ENCODE assay signal across 8 cellular contexts in the genomic region with DNA sequence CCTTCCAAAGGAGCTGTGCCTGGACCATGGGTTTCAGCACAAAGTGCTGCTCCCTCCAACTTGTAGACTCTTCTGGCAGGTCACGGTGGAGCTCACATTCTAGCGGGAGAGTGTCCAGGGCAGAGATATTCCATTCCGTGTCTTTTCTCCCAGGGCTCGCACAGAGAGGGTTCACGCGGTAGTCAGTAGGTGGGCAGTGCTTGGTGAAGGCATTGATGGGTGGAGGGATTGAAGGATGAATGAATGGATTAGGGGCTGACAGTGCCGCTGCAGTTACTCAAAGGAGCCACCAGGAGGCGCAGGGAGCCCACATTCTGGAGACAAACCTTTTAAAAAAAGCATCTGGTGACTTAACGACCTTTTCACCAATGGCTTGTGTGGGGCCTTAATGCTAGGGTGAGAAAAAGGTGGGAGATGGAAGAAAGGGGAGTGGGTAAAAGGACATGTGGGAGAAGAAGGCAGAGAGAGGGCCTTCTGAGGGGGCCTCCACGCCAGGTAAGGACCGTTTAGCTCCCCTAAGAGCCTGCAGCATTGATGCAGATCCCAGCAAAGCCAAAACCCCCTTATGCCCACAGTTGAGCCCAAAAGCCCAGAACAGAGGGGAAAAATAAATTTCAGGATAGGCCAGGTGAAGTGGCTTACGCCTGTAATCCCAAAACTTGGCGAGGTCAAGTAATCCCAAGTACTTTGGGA. TPM values are rescaled to one million over a fixed set of nuclear protein-coding genes. Genes with fewer than 3 reads are reported as not detected.
DNase-seq lines count a peak whose midpoint lies in the region; ATAC-seq and TF ChIP-seq lines count a peak whose summit lies in the region.

No MANE protein-coding gene starts in this region.

- H3K9me3 Mint-ChIP-seq in CD8-positive, alpha-beta T cell = no peaks in the 10 kb centered on the region
- H3K9me3 Mint-ChIP-seq in naive thymus-derived CD4-positive, alpha-beta T cell = peaks cover 0 to 3% (median 0%) of the 10 kb centered on the region in 11 donors

- H3K9me3 ChIP-seq in CD8-positive, alpha-beta T cell (ENCODE audit: low read length) = no peaks in the 10 kb centered on the region
- no peaks in the 10 kb centered on the region for H3K9me3 ChIP-seq in naive thymus-derived CD4-positive, alpha-beta T cell (ENCODE audit: control insufficient read depth in 2 of 3, low read length in 3 of 3)

- peak; percentile 44 to 80 (median 61) for DNase-seq in CD8-positive, alpha-beta T cell
- DNase-seq in HL-60 (ENCODE audit: low read depth in 1 of 2, low spot score in 1 of 2) = peak in 1 of 2 experiments; percentile 55
- DNase-seq in NOMO-1 treated with dmso at 0.1 percent for 144 hours (lab: John Stamatoyannopoulos, UW; ENCODE audit: unreplicated experiment) = peak; percentile 33
- DNase-seq in activated CD8-positive, alpha-beta memory T cell treated with anti-CD3 and anti-CD28 coated beads, Interleukin-2, amount 50 U/mL, for 1 hour (ENCODE audit: extremely low read depth) = peak; percentile 21
- no peak for DNase-seq in epithelial cell of proximal tubule (ENCODE audit: low read depth)
- peak; percentile 47 to 73 (median 64) for DNase-seq in naive thymus-derived CD4-positive, alpha-beta T cell
- DNase-seq in stimulated activated naive CD8-positive, alpha-beta T cell treated with anti-CD3 and anti-CD28 coated beads, Interleukin-15, Interleukin-2, amounts not matched to agents 100 U/mL and 50 U/mL, for 24 hours = peak; percentile 69

- intact Hi-C loops in CD8-positive, alpha-beta T cell (cut with DNase I, micrococcal nuclease) = loop anchor here (1.0 to 5.0 kb wide), 4 partner anchors 96 to 397 kb away; no protein-coding TSS in a partner anchor
- intact Hi-C loops in naive thymus-derived CD4-positive, alpha-beta T cell (cut with micrococcal nuclease) = loop anchor here (1.0 to 5.0 kb wide), 5 partner anchors 140 to 396 kb away; no protein-coding TSS in a partner anchor

- H3K27ac Mint-ChIP-seq in CD8-positive, alpha-beta T cell = no peak overlapping the region
- H3K27ac Mint-ChIP-seq in naive thymus-derived CD4-positive, alpha-beta T cell = peak overlapping the region in 4 of 9 donors; percentile 1 to 57 (median 31)

- H3K4me1 Mint-ChIP-seq in CD8-positive, alpha-beta T cell (ENCODE audit: low read depth) = peaks cover 5% of the 10 kb centered on the region
- peaks cover 5 to 13% (median 9%) of the 10 kb centered on the region in 7 donors for H3K4me1 Mint-ChIP-seq in naive thymus-derived CD4-positive, alpha-beta T cell

- no peaks in the 10 kb centered on the region for H3K36me3 ChIP-seq in CD8-positive, alpha-beta T cell (ENCODE audit: insufficient read depth, low read length)
- no peaks in the 10 kb centered on the region for H3K36me3 ChIP-seq in naive thymus-derived CD4-positive, alpha-beta T cell (ENCODE audit: control insufficient read depth in 2 of 3, insufficient read depth in 3 of 3, low read length in 3 of 3)

- H3K4me3 ChIP-seq in CD8-positive, alpha-beta T cell (ENCODE audit: low read depth, low read length) = no peak overlapping the region
- no peak overlapping the region for H3K4me3 ChIP-seq in HL-60 (replicated peaks; ENCODE audit: insufficient read depth, low read length)
- no peak overlapping the region for H3K4me3 ChIP-seq in epithelial cell of proximal tubule (ENCODE audit: low read depth, low read length)
- no peak overlapping the region for H3K4me3 ChIP-seq in naive thymus-derived CD4-positive, alpha-beta T cell (ENCODE audit: low read length)

- no peak overlapping the region for H3K27ac ChIP-seq in CD8-positive, alpha-beta T cell (ENCODE audit: low read depth, low read length)
- H3K27ac ChIP-seq in HL-60 (replicated peaks) = no peak overlapping the region
- no peak overlapping the region for H3K27ac ChIP-seq in naive thymus-derived CD4-positive, alpha-beta T cell (ENCODE audit: low read depth, low read length)

- TF ChIP-seq CTCF in CD8-positive, alpha-beta T cell (IDR thresholded peaks at IDR 0.05) = peak; percentile 93
- TF ChIP-seq CTCF in HL-60 (IDR thresholded peaks at IDR 0.05; ENCODE audit: insufficient read depth, low read length) = peak; percentile 98
- peak; percentile 98 for TF ChIP-seq CTCF in epithelial cell of proximal tubule (conservative IDR thresholded peaks at IDR 0.05; ENCODE audit: low read depth, low read length)

- CTCF ChIA-PET in CD8-positive, alpha-beta T cell (lab: Charles Lee) = interaction anchor here (0.6 to 7.5 kb wide), 29 partner anchors 11 to 397 kb away, joined by 3 to 325 read pairs (median 5); partner anchors contain the start of gene FAM110A
- CTCF ChIA-PET in naive thymus-derived CD4-positive, alpha-beta T cell (lab: Charles Lee) = interaction anchor here (0.6 to 8.3 kb wide), 6 partner anchors 17 to 397 kb away, joined by 3 to 132 read pairs (median 4); partner anchors contain the start of gene FAM110A

- ATAC-seq in CD8-positive, alpha-beta T cell = peak; percentile 79
- ATAC-seq in naive thymus-derived CD4-positive, alpha-beta T cell = peak; percentile 69
- ATAC-seq in stimulated activated naive CD8-positive, alpha-beta T cell treated with anti-CD3 and anti-CD28 coated beads, Interleukin-15, Interleukin-2, amounts not matched to agents 100 U/mL and 50 U/mL, for 24 hours = peak; percentile 36
- no peak for ATAC-seq in HG03354 (IDR thresholded peaks at IDR 0.05; ENCODE audit: poor library complexity, severe bottlenecking, unreplicated experiment)

- peaks cover 19% of the 10 kb centered on the region for H3K27me3 Mint-ChIP-seq in CD8-positive, alpha-beta T cell (ENCODE audit: low read depth)
- H3K27me3 Mint-ChIP-seq in naive thymus-derived CD4-positive, alpha-beta T cell = peaks cover 9 to 27% (median 14%) of the 10 kb centered on the region in 5 donors

- no peak overlapping the region for H3K4me3 Mint-ChIP-seq in CD8-positive, alpha-beta T cell
- no peak overlapping the region for H3K4me3 Mint-ChIP-seq in naive thymus-derived CD4-positive, alpha-beta T cell

- POLR2A ChIA-PET in CD8-positive, alpha-beta T cell (lab: Charles Lee) = interaction anchor here (0.9 kb wide), 1 partner anchor 139 kb away, joined by 5 read pairs; no protein-coding TSS in a partner anchor
- POLR2A ChIA-PET in naive thymus-derived CD4-positive, alpha-beta T cell (lab: Charles Lee) = interaction anchor here (0.6 to 1.3 kb wide), 3 partner anchors 140 to 408 kb away, joined by 3 to 4 read pairs (median 4); no protein-coding TSS in a partner anchor

- H3K27me3 ChIP-seq in CD8-positive, alpha-beta T cell (ENCODE audit: insufficient read depth, low read length) = no peaks in the 10 kb centered on the region
- no peaks in the 10 kb centered on the region for H3K27me3 ChIP-seq in HL-60 (ENCODE audit: insufficient read depth, poor library complexity, severe bottlenecking)
- no peaks in the 10 kb centered on the region for H3K27me3 ChIP-seq in naive thymus-derived CD4-positive, alpha-beta T cell (ENCODE audit: control insufficient read depth in 2 of 2, insufficient read depth in 2 of 2, low read length in 2 of 2)

- H3K4me1 ChIP-seq in CD8-positive, alpha-beta T cell (ENCODE audit: insufficient read depth, low read length) = peaks cover 3% of the 10 kb centered on the region
- no peaks in the 10 kb centered on the region for H3K4me1 ChIP-seq in naive thymus-derived CD4-positive, alpha-beta T cell (ENCODE audit: control insufficient read depth in 2 of 2, insufficient read depth in 2 of 2, low read length in 2 of 2)

- no peaks in the 10 kb centered on the region for H3K36me3 Mint-ChIP-seq in CD8-positive, alpha-beta T cell
- no peaks in the 10 kb centered on the region for H3K36me3 Mint-ChIP-seq in naive thymus-derived CD4-positive, alpha-beta T cell

RNA-seq across cellular contexts. Expression of gene FAM110A, which starts 17.5 kb away (rescaled TPM):
- 1 to 10 TPM; 6.7 to 7.7 TPM for total RNA-seq in CD8-positive, alpha-beta T cell
- 10.9 and 18.3 TPM in 2 replicates for total RNA-seq in epithelial cell of proximal tubule
- total RNA-seq in naive thymus-derived CD4-positive, alpha-beta T cell = 10 to 100 TPM; 10.9 to 47.4 (median 23.7) TPM
- polyA plus RNA-seq in naive thymus-derived CD4-positive, alpha-beta T cell = 10 to 100 TPM in 1 of 2 donors, 1 to 10 TPM in 1; 6.6 to 11.9 TPM

RNA-seq across cellular contexts. Expression of gene SLC52A3, which starts 47.8 kb away (rescaled TPM):
- total RNA-seq in CD8-positive, alpha-beta T cell = not detected
- 0.46 and 1.7 TPM in 2 replicates for total RNA-seq in epithelial cell of proximal tubule
- not detected for total RNA-seq in naive thymus-derived CD4-positive, alpha-beta T cell
- polyA plus RNA-seq in naive thymus-derived CD4-positive, alpha-beta T cell = not detected
